ENCODE assay signal across 1 cellular context in the genomic region with DNA sequence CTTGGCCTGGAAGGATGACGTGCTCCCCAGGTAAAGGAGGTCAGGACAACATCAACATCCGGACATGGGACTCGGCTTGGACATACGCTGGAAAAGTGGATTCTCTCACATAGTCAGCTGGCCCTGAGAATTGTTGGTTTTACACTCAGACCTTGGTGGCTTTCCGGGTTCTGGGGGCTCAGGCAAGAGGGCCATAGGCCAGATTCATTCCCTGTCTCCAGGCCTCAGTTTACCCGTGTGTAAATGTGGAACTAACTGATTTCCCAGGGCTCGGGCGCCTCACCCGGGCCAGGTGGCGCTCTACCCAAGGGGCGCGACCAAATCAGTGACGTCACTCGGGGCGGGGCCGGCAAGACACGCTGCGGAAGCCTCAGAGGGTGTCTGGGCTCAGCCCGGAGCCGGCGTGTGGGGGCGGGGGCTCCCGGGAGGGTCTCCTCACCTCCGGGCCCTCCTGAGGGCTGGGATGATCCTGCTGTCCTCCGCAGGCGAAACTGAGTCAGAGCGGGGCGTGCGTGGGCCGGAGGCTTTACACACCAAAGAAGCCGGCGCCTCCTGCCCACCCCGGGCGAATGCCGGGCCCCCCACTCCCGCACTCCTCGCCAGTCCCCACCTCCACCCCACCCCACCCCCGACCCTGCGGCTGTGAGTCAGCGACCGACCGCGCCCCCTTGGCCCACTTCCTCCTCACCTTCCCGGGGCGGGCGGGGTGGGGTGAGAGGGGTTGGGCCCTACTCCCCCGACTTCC.
A peak's percentile ranks its signal among the peaks of the same experiment; 100 is the strongest.
TF ChIP-seq lines count a peak whose summit lies in the region.

No MANE protein-coding gene starts in this region.

TF ChIP-seq in K562, 482 proteins besides CTCF, POLR2A, EP300 and RAD21 (continued from another document and continues in another):
- TF ChIP-seq PATZ1 (CRISPR knock-in tag; IDR thresholded peaks at IDR 0.05; ENCODE audit: borderline replicate concordance) = no peak
- TF ChIP-seq BCL6 (CRISPR knock-in tag; IDR thresholded peaks at IDR 0.05) = no peak
- peak; percentile 85 for TF ChIP-seq KHSRP (IDR thresholded peaks at IDR 0.05)
- TF ChIP-seq DMBX1 (CRISPR knock-in tag; IDR thresholded peaks at IDR 0.05; ENCODE audit: borderline replicate concordance) = 0 out of 2 replicates have a peak, but pooled peaks have one; percentile 43
- TF ChIP-seq MITF (IDR thresholded peaks at IDR 0.05) = 0 out of 2 replicates have a peak, but pooled peaks have one; percentile 6
- TF ChIP-seq MIER1 (IDR thresholded peaks at IDR 0.05; ENCODE audit: low read depth) = no peak; the same call in 1 of the 2 replicates
- TF ChIP-seq BRCA1 (IDR thresholded peaks at IDR 0.05) = no peak
- no peak for TF ChIP-seq BRCA1 (CRISPR knock-in tag; IDR thresholded peaks at IDR 0.05)
- TF ChIP-seq ZNF431 (CRISPR knock-in tag; IDR thresholded peaks at IDR 0.05) = no peak
- no peak for TF ChIP-seq CBFA2T2 (conservative IDR thresholded peaks at IDR 0.05)
- no peak for TF ChIP-seq ARID2 (IDR thresholded peaks at IDR 0.05)
- TF ChIP-seq ZNF23 (CRISPR knock-in tag; IDR thresholded peaks at IDR 0.05) = no peak
- TF ChIP-seq, protein P1, sequence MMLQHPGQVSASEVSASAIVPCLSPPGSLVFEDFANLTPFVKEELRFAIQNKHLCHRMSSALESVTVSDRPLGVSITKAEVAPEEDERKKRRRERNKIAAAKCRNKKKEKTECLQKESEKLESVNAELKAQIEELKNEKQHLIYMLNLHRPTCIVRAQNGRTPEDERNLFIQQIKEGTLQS (IDR thresholded peaks at IDR 0.05) = peak; percentile 99
- TF ChIP-seq, protein P1 (CRISPR knock-in tag; conservative IDR thresholded peaks at IDR 0.05) = peak; percentile 82
- no peak for TF ChIP-seq BCLAF1 (IDR thresholded peaks at IDR 0.05; ENCODE audit: borderline replicate concordance in 1 of 2, control insufficient read depth in 1 of 2, low read depth in 2 of 2, low read length in 1 of 2)
- TF ChIP-seq ZNF695 (CRISPR knock-in tag; IDR thresholded peaks at IDR 0.05) = no peak
- no peak for TF ChIP-seq BMI1 (IDR thresholded peaks at IDR 0.05; ENCODE audit: low read length)
- TF ChIP-seq BRF1 (IDR thresholded peaks at IDR 0.05; ENCODE audit: borderline replicate concordance, extremely low read depth, insufficient read length) = no peak
- TF ChIP-seq RNF2 (IDR thresholded peaks at IDR 0.05) = peak; percentile 47; the same call in 1 of the 2 replicates
- no peak for TF ChIP-seq ZNF764 (CRISPR knock-in tag; IDR thresholded peaks at IDR 0.05; ENCODE audit: low read depth)
- TF ChIP-seq MNT (conservative IDR thresholded peaks at IDR 0.05) = peak; percentile 93 to 96
- TF ChIP-seq NCOA1 (IDR thresholded peaks at IDR 0.05; ENCODE audit: low read depth) = peak; percentile 42; the same call in 1 of the 2 replicates
- no peak for TF ChIP-seq ZNF143 (CRISPR knock-in tag; IDR thresholded peaks at IDR 0.05)
- TF ChIP-seq TRIM24 (IDR thresholded peaks at IDR 0.05) = no peak
- TF ChIP-seq ZKSCAN8 (CRISPR knock-in tag; IDR thresholded peaks at IDR 0.05) = no peak
- TF ChIP-seq, protein P2, sequence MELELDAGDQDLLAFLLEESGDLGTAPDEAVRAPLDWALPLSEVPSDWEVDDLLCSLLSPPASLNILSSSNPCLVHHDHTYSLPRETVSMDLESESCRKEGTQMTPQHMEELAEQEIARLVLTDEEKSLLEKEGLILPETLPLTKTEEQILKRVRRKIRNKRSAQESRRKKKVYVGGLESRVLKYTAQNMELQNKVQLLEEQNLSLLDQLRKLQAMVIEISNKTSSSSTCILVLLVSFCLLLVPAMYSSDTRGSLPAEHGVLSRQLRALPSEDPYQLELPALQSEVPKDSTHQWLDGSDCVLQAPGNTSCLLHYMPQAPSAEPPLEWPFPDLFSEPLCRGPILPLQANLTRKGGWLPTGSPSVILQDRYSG (tag; conservative IDR thresholded peaks at IDR 0.05; ENCODE audit: low read depth) = peak; percentile 80; the same call in 1 of the 2 replicates
- 0 out of 2 replicates have a peak, but pooled peaks have one; percentile 2 for TF ChIP-seq ZNF384 (IDR thresholded peaks at IDR 0.05; ENCODE audit: low read depth, low read length)
- TF ChIP-seq ZNF3 (CRISPR knock-in tag; IDR thresholded peaks at IDR 0.05) = no peak
- TF ChIP-seq MYBL2 (IDR thresholded peaks at IDR 0.05; ENCODE audit: low read depth) = no peak
- TF ChIP-seq MYBL2 (CRISPR knock-in tag; IDR thresholded peaks at IDR 0.05; ENCODE audit: borderline replicate concordance) = no peak
- TF ChIP-seq MCM3 (IDR thresholded peaks at IDR 0.05) = no peak
- TF ChIP-seq ZFX (CRISPR knock-in tag; IDR thresholded peaks at IDR 0.05) = no peak; the same call in none of the 2 replicates
- TF ChIP-seq XRCC4 (IDR thresholded peaks at IDR 0.05; ENCODE audit: extremely low read depth, insufficient read depth, insufficient read length) = no peak
- peak; percentile 85 for TF ChIP-seq EP400 (IDR thresholded peaks at IDR 0.05)
- TF ChIP-seq ZNF707 (CRISPR knock-in tag; conservative IDR thresholded peaks at IDR 0.05) = no peak
- TF ChIP-seq ZZZ3 (IDR thresholded peaks at IDR 0.05) = no peak
- no peak for TF ChIP-seq NR2F6 (CRISPR knock-in tag; IDR thresholded peaks at IDR 0.05)
- TF ChIP-seq ZFP1 (CRISPR knock-in tag; IDR thresholded peaks at IDR 0.05) = no peak
- TF ChIP-seq SOX6 (IDR thresholded peaks at IDR 0.05) = peak; percentile 60; the same call in 1 of the 2 replicates
- peak; percentile 39 for TF ChIP-seq E2F8 (IDR thresholded peaks at IDR 0.05; ENCODE audit: low read depth, partially characterized antibody)
- TF ChIP-seq, protein P3, sequence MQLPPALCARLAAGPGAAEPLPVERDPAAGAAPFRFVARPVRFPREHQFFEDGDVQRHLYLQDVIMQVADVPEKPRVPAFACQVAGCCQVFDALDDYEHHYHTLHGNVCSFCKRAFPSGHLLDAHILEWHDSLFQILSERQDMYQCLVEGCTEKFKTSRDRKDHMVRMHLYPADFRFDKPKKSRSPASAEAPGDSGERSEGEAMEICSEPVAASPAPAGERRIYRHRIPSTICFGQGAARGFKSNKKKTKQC (CRISPR knock-in tag; IDR thresholded peaks at IDR 0.05) = no peak
- TF ChIP-seq GTF2F1 (IDR thresholded peaks at IDR 0.05; ENCODE audit: low read depth, low read length) = 0 out of 2 replicates have a peak, but pooled peaks have one; percentile 27
- TF ChIP-seq TCF3 (CRISPR knock-in tag; IDR thresholded peaks at IDR 0.05) = peak; percentile 24; the same call in 1 of the 2 replicates
- no peak for TF ChIP-seq NFATC3 (IDR thresholded peaks at IDR 0.05)
- TF ChIP-seq ZKSCAN1 (IDR thresholded peaks at IDR 0.05; ENCODE audit: low read depth, low read length) = no peak; the same call in 1 of the 2 replicates
- TF ChIP-seq, protein P4, sequence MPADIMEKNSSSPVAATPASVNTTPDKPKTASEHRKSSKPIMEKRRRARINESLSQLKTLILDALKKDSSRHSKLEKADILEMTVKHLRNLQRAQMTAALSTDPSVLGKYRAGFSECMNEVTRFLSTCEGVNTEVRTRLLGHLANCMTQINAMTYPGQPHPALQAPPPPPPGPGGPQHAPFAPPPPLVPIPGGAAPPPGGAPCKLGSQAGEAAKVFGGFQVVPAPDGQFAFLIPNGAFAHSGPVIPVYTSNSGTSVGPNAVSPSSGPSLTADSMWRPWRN (IDR thresholded peaks at IDR 0.05; ENCODE audit: low read depth) = no peak
- no peak for TF ChIP-seq KAT7 (CRISPR knock-in tag; IDR thresholded peaks at IDR 0.05; ENCODE audit: borderline replicate concordance)
- TF ChIP-seq NKRF (IDR thresholded peaks at IDR 0.05; ENCODE audit: borderline replicate concordance) = no peak; the same call in 1 of the 2 replicates
